Comparison of ENCODE assay signal across 28 cellular contexts in the genomic region with DNA sequence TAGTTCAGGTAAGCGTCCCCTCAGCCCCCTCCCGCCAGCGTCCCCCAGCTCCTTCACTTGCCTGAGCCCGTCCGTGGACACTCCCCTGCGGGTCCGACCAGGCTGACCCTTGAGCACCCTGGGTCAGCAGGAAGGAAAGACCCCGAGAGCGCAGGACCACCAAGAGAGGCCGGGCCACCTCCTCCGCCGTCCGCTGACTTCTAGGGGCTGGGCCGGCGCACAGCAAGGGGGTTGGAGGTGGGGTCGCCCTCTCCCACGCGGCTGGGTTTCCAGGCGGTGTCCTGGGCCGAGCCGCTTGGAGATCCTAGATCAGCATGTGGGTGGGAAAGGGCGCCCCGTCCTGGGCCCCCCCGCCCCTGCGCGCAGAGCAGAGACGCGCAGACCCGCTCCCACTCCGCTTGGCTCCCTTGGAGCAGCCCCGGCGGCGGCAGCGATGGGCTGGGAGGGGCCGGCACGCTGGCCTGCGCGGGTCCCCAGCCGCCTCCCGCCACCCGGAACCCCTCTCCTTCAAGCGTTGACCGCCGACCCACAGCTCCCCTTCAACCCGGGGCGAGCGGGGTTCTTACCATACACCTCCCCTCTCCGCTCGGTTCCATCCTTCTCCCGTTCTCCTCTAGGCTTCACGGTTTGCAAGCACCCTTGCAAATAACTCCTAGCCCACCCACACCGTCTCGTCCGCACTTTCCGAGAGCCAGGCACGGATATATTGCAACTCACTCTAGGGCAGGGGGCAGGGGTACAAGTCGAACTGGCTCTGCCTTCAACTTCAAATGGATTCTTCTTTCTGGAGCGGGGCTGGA. TPM values are rescaled to one million over a fixed set of nuclear protein-coding genes. Genes with fewer than 3 reads are reported as not detected.
DNase-seq lines count a peak whose midpoint lies in the region; ATAC-seq, FAIRE-seq and TF ChIP-seq lines count a peak whose summit lies in the region.
"Had no signal": no experiment of that assay in that cellular context is flagged by ENCODE, and none has a peak within 500 bp of the region (broad histone marks: within the 10 kb centered on the region; RNA-seq: fewer than 3 reads in every experiment).

No MANE protein-coding gene starts in this region.

- H3K9ac ChIP-seq in endothelial cell of umbilical vein (replicated peaks; ENCODE audit: extremely low read depth, insufficient read depth, low read length), result no peak overlapping the region
- H3K9ac ChIP-seq in kidney (ENCODE audit: low read length in 2 of 2), result no peak overlapping the region

- H3K4me3 ChIP-seq in endothelial cell of umbilical vein (replicated peaks in 1 of 3; ENCODE audit: insufficient read depth in 1 of 3, low read depth in 1 of 3, low read length in 3 of 3), result no peak overlapping the region
- H3K4me3 ChIP-seq in kidney (ENCODE audit: low read length in 2 of 2), result no peak overlapping the region
- H3K4me3 ChIP-seq: GM12878, lower lobe of right lung, upper lobe of left lung had no signal

- POLR2A ChIA-PET in endothelial cell of umbilical vein (lab: Charles Lee), result no interaction called here

- FAIRE-seq in endothelial cell of umbilical vein (lab: Jason Lieb, UNC) (no peak), kidney (lab: Jason Lieb, UNC) (no peak)
- FAIRE-seq: GM12878 had no signal

- peaks cover 4% of the 10 kb centered on the region for H3K4me1 Mint-ChIP-seq in type B pancreatic cell (ENCODE audit: unreplicated experiment)

- H3K27ac ChIP-seq in endothelial cell of umbilical vein (ENCODE audit: insufficient read depth, low read depth, low read length) (no peak overlapping the region), kidney (ENCODE audit: low read depth in 2 of 2, low read length in 2 of 2) (no peak overlapping the region)
- H3K27ac ChIP-seq: lower lobe of right lung, upper lobe of left lung had no signal

- H3K27me3 Mint-ChIP-seq in type B pancreatic cell, result peaks cover 79% of the 10 kb centered on the region

- H2AFZ ChIP-seq in endothelial cell of umbilical vein (ENCODE audit: low read depth, low read length), result no peak overlapping the region

- no peak for TF ChIP-seq POLR2A in endothelial cell of umbilical vein (IDR thresholded peaks at IDR 0.05; ENCODE audit: low read depth, low read length)
- TF ChIP-seq POLR2A in erythroblast (IDR thresholded peaks at IDR 0.05; ENCODE audit: low read length), result no peak

- H4K20me1 ChIP-seq in endothelial cell of umbilical vein (replicated peaks; ENCODE audit: control insufficient read depth, extremely low read depth, insufficient read depth, low read length), result no peaks in the 10 kb centered on the region

- H3K4me1 ChIP-seq in endothelial cell of umbilical vein (ENCODE audit: control insufficient read depth, extremely low read depth, insufficient read depth, low read length) (no peaks in the 10 kb centered on the region), kidney (ENCODE audit: control insufficient read depth in 1 of 2, insufficient read depth in 1 of 2, low read depth in 1 of 2, low read length in 2 of 2) (no peaks in the 10 kb centered on the region)
- H3K4me1 ChIP-seq: lower lobe of right lung had no signal

- no peaks in the 10 kb centered on the region for H3K36me3 Mint-ChIP-seq in type B pancreatic cell
- H3K36me3 Mint-ChIP-seq: activated naive CD4-positive, alpha-beta T cell treated with anti-CD3 and anti-CD28 coated beads, Interleukin-2, amount 50 U/mL, for 72 hours; CD8-positive, alpha-beta memory T cell had no signal

- no peaks in the 10 kb centered on the region for H3K9me1 ChIP-seq in endothelial cell of umbilical vein (replicated peaks; ENCODE audit: control insufficient read depth, extremely low read depth, insufficient read depth, low read length)

- H3K36me3 ChIP-seq in endothelial cell of umbilical vein (ENCODE audit: control insufficient read depth in 2 of 2, extremely low read depth in 1 of 2, insufficient read depth in 2 of 2, low read length in 2 of 2) (no peaks in the 10 kb centered on the region), kidney (ENCODE audit: control insufficient read depth in 1 of 2, insufficient read depth in 2 of 2, low read length in 2 of 2) (no peaks in the 10 kb centered on the region)
- H3K36me3 ChIP-seq: lower lobe of right lung, upper lobe of left lung had no signal

- TF ChIP-seq CTCF in endothelial cell of umbilical vein (IDR thresholded peaks at IDR 0.05; ENCODE audit: extremely low read depth in 1 of 2, insufficient read depth in 1 of 2, low read depth in 1 of 2, low read length in 2 of 2) (no peak), kidney (IDR thresholded peaks at IDR 0.05; ENCODE audit: borderline replicate concordance, extremely low read depth, insufficient read depth) (no peak), type B pancreatic cell (conservative IDR thresholded peaks at IDR 0.05) (no peak)

- H3K4me2 ChIP-seq in endothelial cell of umbilical vein (ENCODE audit: insufficient read depth, low read length), result no peak overlapping the region

- peak overlapping the region; percentile 74 for H3K4me3 Mint-ChIP-seq in type B pancreatic cell
- H3K4me3 Mint-ChIP-seq: activated T-cell treated with anti-CD3 and anti-CD28 coated beads, Interleukin-2, amount 50 U/mL, for 72 hours; effector memory CD8-positive, alpha-beta T cell had no signal

- H3K9me3 ChIP-seq in endothelial cell of umbilical vein (replicated peaks; ENCODE audit: control insufficient read depth, insufficient read depth, low read length) (no peaks in the 10 kb centered on the region), kidney (ENCODE audit: control insufficient read depth in 1 of 2, low read length in 2 of 2) (no peaks in the 10 kb centered on the region)
- H3K9me3 ChIP-seq: lower lobe of right lung, upper lobe of left lung had no signal

- H3K27ac Mint-ChIP-seq in type B pancreatic cell, result no peak overlapping the region
- H3K27ac Mint-ChIP-seq: activated naive CD4-positive, alpha-beta T cell treated with anti-CD3 and anti-CD28 coated beads, Interleukin-2, amount 50 U/mL, for 72 hours; activated T-cell treated with anti-CD3 and anti-CD28 coated beads, Interleukin-2, amount 50 U/mL, for 72 hours had no signal

- no peaks in the 10 kb centered on the region for H3K9me3 Mint-ChIP-seq in type B pancreatic cell
- H3K9me3 Mint-ChIP-seq: activated naive CD4-positive, alpha-beta T cell treated with anti-CD3 and anti-CD28 coated beads, Interleukin-2, amount 50 U/mL, for 72 hours; activated T-cell treated with anti-CD3 and anti-CD28 coated beads, Interleukin-2, amount 50 U/mL, for 72 hours; CD8-positive, alpha-beta memory T cell; effector memory CD8-positive, alpha-beta T cell had no signal

- no peaks in the 10 kb centered on the region for H3K79me2 ChIP-seq in endothelial cell of umbilical vein (ENCODE audit: control insufficient read depth, insufficient read depth, low read length)

- CTCF ChIA-PET in endothelial cell of umbilical vein (lab: Charles Lee), result no interaction called here

- H3K27me3 ChIP-seq in endothelial cell of umbilical vein (ENCODE audit: control insufficient read depth in 2 of 2, insufficient read depth in 2 of 2, low read length in 2 of 2), result peaks cover 42 to 49% of the 10 kb centered on the region in 2 experiments

- DNase-seq in left cardiac atrium, result peak; percentile 1
- no peak for DNase-seq in cardiac septum (ENCODE audit: low spot score)
- DNase-seq in endothelial cell of umbilical vein (ENCODE audit: low read depth, low spot score), result no peak
- DNase-seq in kidney, result peak; percentile 66
- DNase-seq in type B pancreatic cell (ENCODE audit: extremely low spot score, unreplicated experiment), result no peak
- DNase-seq in erythroblast (lab: John Stamatoyannopoulos, UW), result no peak
- no peak for DNase-seq in germinal center (ENCODE audit: low spot score)
- no peak for DNase-seq in GF-D8 (lab: John Stamatoyannopoulos, UW)
- DNase-seq: activated CD4-positive, alpha-beta T cell treated with anti-CD3 and anti-CD28 coated beads for 4 hours; activated T-cell treated with anti-CD3 and anti-CD28 coated beads, Interleukin-2, amount 50 U/mL, for 72 hours; cerebellar nuclear complex; effector memory CD8-positive, alpha-beta T cell; Karpas-422; lower lobe of right lung; NCI-H187 treated with DMSO at 0.1 percent for 48 hours; NCI-H82; PC-3; SHP77 treated with DMSO at 0.1 percent for 48 hours had no signal

- dilution Hi-C loops in endothelial cell of umbilical vein (cut with MboI; ENCODE audit: extremely low pct_ligation_motif_present, low sequenced_read_pairs), result no loop called here

- BruUV-seq in endothelial cell of umbilical vein (replicated peaks; lab: Mats Ljungman, UMichigan), result no TSS peak

- intact Hi-C loops in left cardiac atrium (cut with DNase I) (no loop called here), cardiac septum (cut with DNase I) (no loop called here), endothelial cell of umbilical vein (cut with micrococcal nuclease) (no loop called here), kidney (cut with DNase I) (no loop called here)

- no peak for ATAC-seq in left cardiac atrium
- ATAC-seq: activated naive CD4-positive, alpha-beta T cell treated with anti-CD3 and anti-CD28 coated beads, Interleukin-2, amount 50 U/mL, for 72 hours; activated T-cell treated with anti-CD3 and anti-CD28 coated beads, Interleukin-2, amount 50 U/mL, for 72 hours; effector memory CD8-positive, alpha-beta T cell; GM12878; lower lobe of right lung; PC-3 had no signal

RNA-seq across cellular contexts. Expression of a gene that starts 7.5 kb away (rescaled TPM):
- not detected for total RNA-seq in left cardiac atrium
- total RNA-seq in cardiac septum, result not detected
- not detected in 2 replicates for total RNA-seq in endothelial cell of umbilical vein
- not detected in 2 replicates for polyA plus RNA-seq in endothelial cell of umbilical vein
- polyA plus RNA-seq in endothelial cell of umbilical vein (2011; cell fraction: cytosol; rRNA removed), result not detected in 2 replicates
- not detected in 2 replicates for polyA plus RNA-seq in endothelial cell of umbilical vein (2011; cell fraction: nucleus; rRNA removed)
- not detected in 2 replicates for polyA plus RNA-seq in endothelial cell of umbilical vein (2012)
- not detected in 2 replicates for polyA minus RNA-seq in endothelial cell of umbilical vein
- polyA minus RNA-seq in endothelial cell of umbilical vein (2011; cell fraction: cytosol; rRNA and poly(A)+ RNA removed), result not detected
- not detected in 2 replicates for polyA minus RNA-seq in endothelial cell of umbilical vein (2011; cell fraction: nucleus; rRNA and poly(A)+ RNA removed)
- total RNA-seq in kidney, result not detected
- polyA plus RNA-seq in kidney (ENCODE audit: insufficient read depth, low read depth, low replicate concordance), result not detected
- total RNA-seq in type B pancreatic cell (ENCODE audit: low replicate concordance), result not detected in 2 replicates
- total RNA-seq: A172; activated naive CD4-positive, alpha-beta T cell treated with anti-CD3 and anti-CD28 coated beads, Interleukin-2, amount 50 U/mL, for 72 hours; activated T-cell treated with anti-CD3 and anti-CD28 coated beads, Interleukin-2, amount 50 U/mL, for 72 hours; CD8-positive, alpha-beta memory T cell; fibroblast of lung; glomerular endothelial cell; GM12878; HT-29; lower lobe of right lung; osteoblast; PC-3; T-helper 1 cell treated with Interleukin-12 subunit alpha and Interleukin-12 subunit beta and Interleukin-4 antibody, amounts not matched to agents 30 ng/mL and 1 ng/mL, for 36 hours; upper lobe of left lung had no signal
- polyA plus RNA-seq: CD8-positive, alpha-beta memory T cell; fibroblast of lung; GM12878 had no signal

RNA-seq across cellular contexts. Expression of a gene that starts 54.3 kb away (rescaled TPM):
- total RNA-seq in left cardiac atrium (not detected), cardiac septum (not detected), endothelial cell of umbilical vein (not detected in 2 replicates), kidney (not detected), type B pancreatic cell (ENCODE audit: low replicate concordance) (0.10 TPM in 1 of 2 replicates, not detected in the other)
- polyA plus RNA-seq in endothelial cell of umbilical vein (not detected in 2 replicates), kidney (ENCODE audit: insufficient read depth, low read depth, low replicate concordance) (not detected)
- polyA plus RNA-seq in endothelial cell of umbilical vein (2011; cell fraction: cytosol; rRNA removed), result not detected in 2 replicates
- not detected in 2 replicates for polyA plus RNA-seq in endothelial cell of umbilical vein (2011; cell fraction: nucleus; rRNA removed)
- polyA plus RNA-seq in endothelial cell of umbilical vein (2012), result not detected in 2 replicates
- polyA minus RNA-seq in endothelial cell of umbilical vein, result 0.51 and 0.62 TPM in 2 replicates
- 1.2 TPM for polyA minus RNA-seq in endothelial cell of umbilical vein (2011; cell fraction: cytosol; rRNA and poly(A)+ RNA removed)
- not detected in 2 replicates for polyA minus RNA-seq in endothelial cell of umbilical vein (2011; cell fraction: nucleus; rRNA and poly(A)+ RNA removed)
- total RNA-seq: CD8-positive, alpha-beta memory T cell; fibroblast of lung; glomerular endothelial cell; GM12878; lower lobe of right lung; osteoblast; T-helper 1 cell treated with Interleukin-12 subunit alpha and Interleukin-12 subunit beta and Interleukin-4 antibody, amounts not matched to agents 30 ng/mL and 1 ng/mL, for 36 hours; upper lobe of left lung had no signal
- polyA plus RNA-seq: CD8-positive, alpha-beta memory T cell; fibroblast of lung had no signal

Comparison
In these comparisons a context has a peak if more than half of its experiments do, and no peak if none do; other contexts are left out.
1. DNase-seq: peak in left cardiac atrium (single experiment) and kidney (single experiment); none in cardiac septum (single experiment), endothelial cell of umbilical vein (single experiment), type B pancreatic cell (single experiment), erythroblast (0 of 2), germinal center (single experiment) and GF-D8 (single experiment).